ENCODE assay signal across 29 cellular contexts in the genomic region with DNA sequence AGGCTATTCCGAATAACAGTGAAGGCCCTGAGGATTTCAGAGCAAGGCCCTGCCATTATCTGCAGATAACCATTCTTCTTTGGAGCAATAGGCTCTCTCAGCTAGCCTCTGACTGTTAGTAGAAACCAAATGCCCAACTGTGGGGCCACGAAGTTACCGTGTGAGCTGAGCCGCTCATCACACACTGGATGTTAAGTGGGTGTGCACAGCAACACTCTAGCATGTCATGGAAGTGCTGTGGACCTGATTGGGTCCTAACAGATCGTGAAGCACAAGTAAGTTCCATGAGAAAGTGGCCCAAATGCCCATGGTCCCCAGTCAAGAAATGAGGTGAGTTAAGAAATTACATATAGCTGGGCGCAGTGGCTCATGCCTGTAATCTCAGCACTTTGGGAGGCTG.
A peak's percentile ranks its signal among the peaks of the same experiment; 100 is the strongest.
DNase-seq lines count a peak whose midpoint lies in the region; TF ChIP-seq lines count a peak whose summit lies in the region.
"Had no signal": no experiment of that assay in that cellular context is flagged by ENCODE, and none has a peak within 500 bp of the region (broad histone marks: within the 10 kb centered on the region; RNA-seq: fewer than 3 reads in every experiment).

No MANE protein-coding gene starts in this region.

- TF ChIP-seq CTCF in right atrium auricular region (IDR thresholded peaks at IDR 0.05): no peak
- no peak for TF ChIP-seq CTCF in esophagus muscularis mucosa (IDR thresholded peaks at IDR 0.05)

- 80% methylated on average over 4 of the region's 6 CpGs for WGBS in esophagus muscularis mucosa

- DNase-seq in cardiac septum (ENCODE audit: low spot score) (peak; percentile 67), right atrium auricular region (ENCODE audit: low spot score) (no peak), esophagus muscularis mucosa (ENCODE audit: extremely low spot score) (peak; percentile 50), GM03348 (ENCODE audit: low spot score) (no peak)
- DNase-seq: 8988T; ACHN; AML-193; BE2C; C1 segment of cervical spinal cord; Caco-2; Calu3; CD4-positive, alpha-beta memory T cell; CD4-positive, alpha-beta T cell; CD4-positive, CD25-positive, alpha-beta regulatory T cell; CD8-positive, alpha-beta memory T cell; CD8-positive, alpha-beta T cell; COR-L47; DMS 273 treated with DMSO at 0.1 percent for 48 hours; DMS153; DMS53; DMS79; DMS79 treated with DMSO at 0.1 percent for 48 hours; DND-41; EL had no signal

- TF ChIP-seq POLR2A in esophagus muscularis mucosa (IDR thresholded peaks at IDR 0.05; ENCODE audit: low read depth): no peak

- H3K27me3 ChIP-seq in right atrium auricular region (no peaks in the 10 kb centered on the region), esophagus muscularis mucosa (peaks cover 0 to 7% (median 0%) of the 10 kb centered on the region in 4 donors)
- H3K27me3 ChIP-seq: BE2C; BLaER1; BLaER1 treated with 17β-estradiol and CSF1 and Interleukin-3, amounts not matched to agents 10 nM and 100 nM had no signal

- H3K4me3 ChIP-seq in right atrium auricular region (no peak overlapping the region), esophagus muscularis mucosa (no peak overlapping the region)
- H3K4me3 ChIP-seq: A549; BLaER1; BLaER1 treated with 17β-estradiol and CSF1 and Interleukin-3, amounts not matched to agents 10 nM and 100 nM had no signal

- H3K4me1 ChIP-seq in right atrium auricular region: no peaks in the 10 kb centered on the region
- H3K4me1 ChIP-seq in esophagus muscularis mucosa: no peaks in the 10 kb centered on the region
- H3K4me1 ChIP-seq: A549; BE2C; BLaER1; BLaER1 treated with 17β-estradiol and CSF1 and Interleukin-3, amounts not matched to agents 10 nM and 100 nM; Caco-2 had no signal

- no peaks in the 10 kb centered on the region for H3K36me3 ChIP-seq in right atrium auricular region
- H3K36me3 ChIP-seq in esophagus muscularis mucosa: no peaks in the 10 kb centered on the region
- H3K36me3 ChIP-seq: BE2C; BLaER1; BLaER1 treated with 17β-estradiol and CSF1 and Interleukin-3, amounts not matched to agents 10 nM and 100 nM had no signal

- H3K9me3 ChIP-seq in right atrium auricular region: no peaks in the 10 kb centered on the region
- no peaks in the 10 kb centered on the region for H3K9me3 ChIP-seq in esophagus muscularis mucosa
- H3K9me3 ChIP-seq: A549; BE2C; BLaER1; BLaER1 treated with 17β-estradiol and CSF1 and Interleukin-3, amounts not matched to agents 10 nM and 100 nM had no signal

- intact Hi-C loops in cardiac septum (cut with DNase I): no loop called here
- intact Hi-C loops in esophagus muscularis mucosa (cut with DNase I): no loop called here

- TF ChIP-seq EP300 in esophagus muscularis mucosa (IDR thresholded peaks at IDR 0.05): no peak

- H3K27ac ChIP-seq in right atrium auricular region (no peak overlapping the region), esophagus muscularis mucosa (replicated peaks in 1 of 4) (no peak overlapping the region)
- H3K27ac ChIP-seq: 22Rv1; A549; BLaER1; BLaER1 treated with 17β-estradiol and CSF1 and Interleukin-3, amounts not matched to agents 10 nM and 100 nM; C4-2B had no signal

Comparison
In these comparisons a context has a peak if more than half of its experiments do, and no peak if none do; other contexts are left out.
1. DNase-seq: peak in cardiac septum (single experiment) and esophagus muscularis mucosa (single experiment); none in right atrium auricular region (single experiment) and GM03348 (single experiment).